Comparison of ENCODE assay signal across 1 cellular context in the genomic region with DNA sequence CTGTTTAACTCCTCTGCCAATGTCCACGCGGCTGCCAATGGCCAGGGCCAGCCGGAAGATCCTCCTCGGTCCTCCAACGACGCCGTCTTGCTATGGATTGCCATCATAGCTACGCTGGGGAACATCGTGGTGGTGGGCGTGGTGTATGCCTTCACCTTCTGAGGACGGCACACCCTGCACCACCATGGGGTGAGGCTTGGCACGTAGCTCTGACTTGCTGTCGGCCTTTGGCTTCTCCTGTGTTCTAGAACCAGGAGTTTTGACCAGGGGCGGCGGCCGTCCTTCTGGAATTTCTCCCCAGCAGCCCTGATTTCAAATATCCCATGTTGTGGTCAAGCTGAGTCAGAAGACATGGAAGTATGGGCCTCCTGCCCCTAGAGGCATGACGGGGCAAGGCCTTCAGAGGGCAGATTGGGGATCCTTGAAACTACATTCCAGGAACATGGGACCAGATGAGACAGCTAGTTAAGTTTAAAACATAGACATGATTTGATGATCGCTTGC.
TF ChIP-seq lines count a peak whose summit lies in the region.

No MANE protein-coding gene starts in this region.

TF ChIP-seq in K562, 482 proteins besides CTCF, POLR2A, EP300 and RAD21 (continued from another document):
- peak; percentile 75; the same call in 1 of the 2 replicates for TF ChIP-seq MIER1 (IDR thresholded peaks at IDR 0.05; ENCODE audit: low read depth)
